Comparison of ENCODE assay signal across 8 cellular contexts in the genomic region with DNA sequence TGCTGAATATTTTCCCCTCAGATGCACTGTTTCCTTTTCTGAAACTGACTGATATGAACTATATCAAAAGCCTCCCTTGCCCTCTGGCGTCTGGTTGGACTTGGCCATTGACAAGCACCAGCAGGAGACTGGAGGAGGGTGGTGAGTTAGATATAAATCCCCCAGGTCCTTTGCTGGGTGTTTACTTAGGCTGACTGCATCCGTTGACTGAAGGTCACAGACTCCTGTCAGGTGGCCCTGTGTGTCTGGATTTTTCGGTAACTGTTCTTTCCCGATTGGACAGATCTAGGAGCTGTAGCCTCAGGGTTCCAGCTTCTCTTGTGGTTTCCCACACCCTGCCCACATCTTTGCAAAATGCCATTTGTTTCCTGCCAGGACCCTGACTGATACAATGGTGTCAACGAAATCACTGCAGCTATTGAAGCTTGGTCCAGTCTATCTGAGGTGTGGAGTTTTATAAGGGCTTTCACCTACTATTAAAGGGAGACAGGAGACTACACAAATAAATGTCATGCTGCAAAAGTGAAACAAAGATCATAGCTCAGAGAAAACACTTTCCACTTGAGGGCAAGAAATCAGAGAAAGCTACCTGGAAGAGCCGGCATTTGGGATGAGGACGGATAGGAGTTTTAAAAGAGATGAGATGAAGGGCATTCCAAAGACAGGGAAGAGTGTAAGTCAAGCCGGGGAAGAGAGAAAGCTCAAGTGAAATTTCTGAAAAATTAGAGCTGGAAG. TPM values are rescaled to one million over a fixed set of nuclear protein-coding genes. Genes with fewer than 3 reads are reported as not detected.
A peak's percentile ranks its signal among the peaks of the same experiment; 100 is the strongest.
DNase-seq lines count a peak whose midpoint lies in the region; ATAC-seq and TF ChIP-seq lines count a peak whose summit lies in the region.

No MANE protein-coding gene starts in this region.

- intact Hi-C loops in activated T-helper 2 cell treated with anti-CD3 and anti-CD28 coated beads, Interferon-gamma antibody, Interleukin-2, Interleukin-4, amounts not matched to agents 10 μg/mL and 5 μg/mL and 100 μg/mL, durations not matched to agents 14 hours and 24 hours and 36 hours (cut with micrococcal nuclease) = no loop called here
- intact Hi-C loops in tibial artery (cut with DNase I; ENCODE audit: low total_unique reads) = no loop called here

- peaks cover 0 to 24% (median 9%) of the 10 kb centered on the region in 4 donors for H3K4me1 ChIP-seq in tibial artery

- no peaks in the 10 kb centered on the region for H3K36me3 ChIP-seq in tibial artery

- H3K27me3 ChIP-seq in tibial artery = no peaks in the 10 kb centered on the region

- H3K4me3 Mint-ChIP-seq in activated T-helper 2 cell treated with anti-CD3 and anti-CD28 coated beads, Interferon-gamma antibody, Interleukin-2, Interleukin-4, amounts not matched to agents 10 μg/mL and 5 μg/mL and 100 μg/mL, durations not matched to agents 14 hours and 24 hours and 36 hours (ENCODE audit: low read depth) = peak overlapping the region; percentile 88

- H3K36me3 Mint-ChIP-seq in activated T-helper 2 cell treated with anti-CD3 and anti-CD28 coated beads, Interferon-gamma antibody, Interleukin-2, Interleukin-4, amounts not matched to agents 10 μg/mL and 5 μg/mL and 100 μg/mL, durations not matched to agents 14 hours and 24 hours and 36 hours (ENCODE audit: low read depth) = no peaks in the 10 kb centered on the region

- ATAC-seq in HG03095 (IDR thresholded peaks at IDR 0.05; ENCODE audit: unreplicated experiment) (no peak), HG03571 (IDR thresholded peaks at IDR 0.05; ENCODE audit: unreplicated experiment) (no peak)

- peaks cover 26% of the 10 kb centered on the region for H3K4me1 Mint-ChIP-seq in activated T-helper 2 cell treated with anti-CD3 and anti-CD28 coated beads, Interferon-gamma antibody, Interleukin-2, Interleukin-4, amounts not matched to agents 10 μg/mL and 5 μg/mL and 100 μg/mL, durations not matched to agents 14 hours and 24 hours and 36 hours (ENCODE audit: low read depth)

- H3K9me3 ChIP-seq in tibial artery = no peaks in the 10 kb centered on the region

- no peak overlapping the region for H3K27ac Mint-ChIP-seq in activated T-helper 2 cell treated with anti-CD3 and anti-CD28 coated beads, Interferon-gamma antibody, Interleukin-2, Interleukin-4, amounts not matched to agents 10 μg/mL and 5 μg/mL and 100 μg/mL, durations not matched to agents 14 hours and 24 hours and 36 hours

- H3K4me3 ChIP-seq in tibial artery = peak overlapping the region; percentile 90 to 94

- H3K27ac ChIP-seq in tibial artery = peak overlapping the region; percentile 89 to 90

- in situ Hi-C loops in Caki2 (cut with HindIII; ENCODE audit: low pct_unique_long_range_greater_than_20kb, low sequenced_read_pairs) = no loop called here
- in situ Hi-C loops in KBM-7 (cut with MboI; ENCODE audit: low pct_unique_long_range_greater_than_20kb, low sequenced_read_pairs) = no loop called here

- H3K9me3 Mint-ChIP-seq in activated T-helper 2 cell treated with anti-CD3 and anti-CD28 coated beads, Interferon-gamma antibody, Interleukin-2, Interleukin-4, amounts not matched to agents 10 μg/mL and 5 μg/mL and 100 μg/mL, durations not matched to agents 14 hours and 24 hours and 36 hours = peaks cover 3% of the 10 kb centered on the region

- H3K27me3 Mint-ChIP-seq in activated T-helper 2 cell treated with anti-CD3 and anti-CD28 coated beads, Interferon-gamma antibody, Interleukin-2, Interleukin-4, amounts not matched to agents 10 μg/mL and 5 μg/mL and 100 μg/mL, durations not matched to agents 14 hours and 24 hours and 36 hours (ENCODE audit: low read depth) = peaks cover 37% of the 10 kb centered on the region

- no peak for TF ChIP-seq CTCF in tibial artery (IDR thresholded peaks at IDR 0.05)

- DNase-seq in Caki2 (ENCODE audit: low read depth) (peak; percentile 64), KBM-7 (peak; percentile 44), islet precursor cell (peak; percentile 95), tibial artery (no peak), globus pallidus (ENCODE audit: low spot score) (no peak)
- DNase-seq in activated T-helper 2 cell treated with anti-CD3 and anti-CD28 coated beads, Interferon-gamma antibody, Interleukin-2, Interleukin-4, amounts not matched to agents 10 μg/mL and 5 μg/mL and 100 μg/mL, durations not matched to agents 14 hours and 24 hours and 36 hours (ENCODE audit: low spot score) = no peak

RNA-seq across cellular contexts. Expression of a gene that starts 1.5 kb away (rescaled TPM):
- 3.5 and 3.9 TPM in 2 replicates for total RNA-seq in Caki2 (2014; rRNA removed; shearing (Covaris generic); ENCODE audit: low replicate concordance)
- total RNA-seq in activated T-helper 2 cell treated with anti-CD3 and anti-CD28 coated beads, Interferon-gamma antibody, Interleukin-2, Interleukin-4, amounts not matched to agents 10 μg/mL and 5 μg/mL and 100 μg/mL, durations not matched to agents 14 hours and 24 hours and 36 hours = 4.1 and 4.4 TPM in 2 replicates

Comparison
In these comparisons a context has a peak if more than half of its experiments do, and no peak if none do; other contexts are left out.
1. DNase-seq: peak in Caki2 (single experiment), KBM-7 (single experiment) and islet precursor cell (single experiment); none in activated T-helper 2 cell treated with anti-CD3 and anti-CD28 coated beads, Interferon-gamma antibody, Interleukin-2, Interleukin-4, amounts not matched to agents 10 μg/mL and 5 μg/mL and 100 μg/mL, durations not matched to agents 14 hours and 24 hours and 36 hours (single experiment), tibial artery (0 of 2) and globus pallidus (single experiment).